15 cellular contexts compared by ENCODE assay signal in genomic region chr2:111160758-111161157, GRCh38. TPM values are rescaled to one million over a fixed set of nuclear protein-coding genes. Genes with fewer than 3 reads are reported as not detected.
DNase-seq lines count a peak whose midpoint lies in the region; ATAC-seq, FAIRE-seq and TF ChIP-seq lines count a peak whose summit lies in the region.
"Had no signal": no experiment of that assay in that cellular context is flagged by ENCODE, and none has a peak within 500 bp of the region (broad histone marks: within the 10 kb centered on the region; RNA-seq: fewer than 3 reads in every experiment).

No MANE protein-coding gene starts in this region.

- H4K20me1 ChIP-seq in fibroblast of lung (ENCODE audit: control insufficient read depth, extremely low read depth, insufficient read depth, low read length): no peaks in the 10 kb centered on the region

- no peak for TF ChIP-seq CTCF in RWPE2 (IDR thresholded peaks at IDR 0.05; ENCODE audit: poor library complexity, severe bottlenecking)
- TF ChIP-seq CTCF in fibroblast of lung (conservative IDR thresholded peaks at IDR 0.05 in 1 of 2, IDR thresholded peaks at IDR 0.05 in 1 of 2; ENCODE audit: low read depth in 1 of 2, low read length in 2 of 2): no peak
- TF ChIP-seq CTCF in D721Med (IDR thresholded peaks at IDR 0.05; ENCODE audit: insufficient read depth, missing control alignments): no peak
- TF ChIP-seq CTCF in transverse colon (IDR thresholded peaks at IDR 0.05): no peak

- H3K4me1 Mint-ChIP-seq in activated naive CD4-positive, alpha-beta T cell treated with anti-CD3 and anti-CD28 coated beads, Interleukin-2, amount 10 ng/mL, durations not matched to agents 7 days and 5 days: peaks cover 34% of the 10 kb centered on the region

- H3K9me3 ChIP-seq in RWPE2 (ENCODE audit: severe bottlenecking) (no peaks in the 10 kb centered on the region), fibroblast of lung (ENCODE audit: control insufficient read depth, insufficient read depth, low read depth, low read length) (no peaks in the 10 kb centered on the region), transverse colon (no peaks in the 10 kb centered on the region)
- H3K9me3 ChIP-seq: tibial artery had no signal

- peak; percentile 85 for DNase-seq in GM03348 (ENCODE audit: low spot score)
- DNase-seq in RWPE2 (ENCODE audit: low spot score): no peak
- peak; percentile 77 to 94 for DNase-seq in fibroblast of lung (ENCODE audit: low read depth in 2 of 2)
- DNase-seq in pulmonary artery endothelial cell (ENCODE audit: low read depth, low spot score): peak; percentile 43
- DNase-seq in D721Med (ENCODE audit: insufficient read length, low spot score): no peak
- DNase-seq in transverse colon: no peak
- no peak for DNase-seq in activated CD4-positive, alpha-beta T cell treated with anti-CD3 and anti-CD28 coated beads for 4 hours
- no peak for DNase-seq in activated naive CD4-positive, alpha-beta T cell treated with anti-CD3 and anti-CD28 coated beads, Interleukin-2, amount 10 ng/mL, durations not matched to agents 7 days and 5 days
- DNase-seq: DMS53, glutamatergic neuron, NCI-H187 treated with DMSO at 0.1 percent for 48 hours, tibial artery had no signal

- ATAC-seq in RWPE2 (ENCODE audit: low read depth): peak; percentile 98

- no peak overlapping the region for H3K4me2 ChIP-seq in fibroblast of lung (ENCODE audit: extremely low read depth, insufficient read depth, low read length)

- in situ Hi-C loops in transverse colon (cut with MboI; ENCODE audit: low pct_ligation_motif_present in 1 of 4, low pct_unique_long_range_greater_than_20kb in 1 of 4, low sequenced_read_pairs in 3 of 4): no loop called here

- no peak overlapping the region for H3K4me3 Mint-ChIP-seq in activated naive CD4-positive, alpha-beta T cell treated with anti-CD3 and anti-CD28 coated beads, Interleukin-2, amount 10 ng/mL, durations not matched to agents 7 days and 5 days

- intact Hi-C loops in transverse colon (cut with DNase I; ENCODE audit: low total_unique reads): no loop called here

- H2AFZ ChIP-seq in fibroblast of lung (ENCODE audit: low read length): no peak overlapping the region

- H3K36me3 ChIP-seq in RWPE2 (ENCODE audit: low read depth) (peaks cover 7% of the 10 kb centered on the region), fibroblast of lung (ENCODE audit: control insufficient read depth, insufficient read depth, low read length) (no peaks in the 10 kb centered on the region), transverse colon (peaks cover 0 to 11% (median 0%) of the 10 kb centered on the region in 4 donors)
- H3K36me3 ChIP-seq: cardiac muscle cell had no signal

- TF ChIP-seq POLR2A in transverse colon (IDR thresholded peaks at IDR 0.05): no peak

- no peak for TF ChIP-seq EP300 in transverse colon (IDR thresholded peaks at IDR 0.05; ENCODE audit: low read depth)

- no peaks in the 10 kb centered on the region for H3K79me2 ChIP-seq in fibroblast of lung (ENCODE audit: control insufficient read depth, insufficient read depth, low read length)

- no peak overlapping the region for H3K9ac ChIP-seq in fibroblast of lung (ENCODE audit: insufficient read depth, low read length)

- H3K27me3 Mint-ChIP-seq in activated naive CD4-positive, alpha-beta T cell treated with anti-CD3 and anti-CD28 coated beads, Interleukin-2, amount 10 ng/mL, durations not matched to agents 7 days and 5 days: peaks cover 5% of the 10 kb centered on the region

- peaks cover 46% of the 10 kb centered on the region for H3K36me3 Mint-ChIP-seq in activated naive CD4-positive, alpha-beta T cell treated with anti-CD3 and anti-CD28 coated beads, Interleukin-2, amount 10 ng/mL, durations not matched to agents 7 days and 5 days

- 84% methylated on average over 3 of the region's 3 CpGs; no CpG with 5 or more reads in 1 of the 2 donors for WGBS in transverse colon (ENCODE audit: low coverage in 1 of 2), 2 donors

- no peak for FAIRE-seq in D721Med (lab: Jason Lieb, UNC)
- FAIRE-seq: TTC549 had no signal

- H3K27ac Mint-ChIP-seq in activated naive CD4-positive, alpha-beta T cell treated with anti-CD3 and anti-CD28 coated beads, Interleukin-2, amount 10 ng/mL, durations not matched to agents 7 days and 5 days: no peak overlapping the region

- peaks cover 9% of the 10 kb centered on the region for H3K4me1 ChIP-seq in RWPE2 (ENCODE audit: insufficient read depth, poor library complexity, severe bottlenecking)
- peaks cover 16% of the 10 kb centered on the region for H3K4me1 ChIP-seq in fibroblast of lung (ENCODE audit: control insufficient read depth, extremely low read depth, insufficient read depth, low read length)
- H3K4me1 ChIP-seq in transverse colon: peaks cover 0 to 25% (median 6%) of the 10 kb centered on the region in 4 donors

- no peaks in the 10 kb centered on the region for H3K9me3 Mint-ChIP-seq in activated naive CD4-positive, alpha-beta T cell treated with anti-CD3 and anti-CD28 coated beads, Interleukin-2, amount 10 ng/mL, durations not matched to agents 7 days and 5 days

- H3K4me3 ChIP-seq in RWPE2 (ENCODE audit: severe bottlenecking): no peak overlapping the region
- H3K4me3 ChIP-seq in fibroblast of lung (replicated peaks in 1 of 4; ENCODE audit: control extremely low read depth in 1 of 4, insufficient read depth in 1 of 4, low read depth in 3 of 4, low read length in 4 of 4): no peak overlapping the region
- no peak overlapping the region for H3K4me3 ChIP-seq in transverse colon
- H3K4me3 ChIP-seq: cardiac muscle cell, lung, tibial artery had no signal

- H3K27ac ChIP-seq in RWPE2 (ENCODE audit: poor library complexity, severe bottlenecking) (peak overlapping the region; percentile 3), fibroblast of lung (ENCODE audit: insufficient read depth, low read length) (no peak overlapping the region), transverse colon (no peak overlapping the region)
- H3K27ac ChIP-seq: cardiac muscle cell, tibial artery had no signal

- CTCF ChIA-PET in activated naive CD4-positive, alpha-beta T cell treated with anti-CD3 and anti-CD28 coated beads, Interleukin-2, amount 10 ng/mL, durations not matched to agents 7 days and 5 days (lab: Charles Lee): no interaction called here

- H3K27me3 ChIP-seq in RWPE2 (ENCODE audit: insufficient read depth, poor library complexity, severe bottlenecking) (no peaks in the 10 kb centered on the region), fibroblast of lung (ENCODE audit: control insufficient read depth, insufficient read depth, low read length) (no peaks in the 10 kb centered on the region), transverse colon (no peaks in the 10 kb centered on the region)
- H3K27me3 ChIP-seq: cardiac muscle cell, tibial artery had no signal

RNA-seq across cellular contexts. Expression of gene BCL2L11, which starts 40.0 kb away (rescaled TPM):
- total RNA-seq in fibroblast of lung (10.2 and 10.3 TPM in 2 replicates), pulmonary artery endothelial cell (8.0 and 9.2 TPM in 2 replicates), transverse colon (10 to 100 TPM in 3 of 4 donors, 1 to 10 TPM in 1; 8.8 to 41.8 (median 36.1) TPM)
- 1.5 and 1.9 TPM in 2 replicates for polyA plus RNA-seq in fibroblast of lung
- polyA plus RNA-seq in fibroblast of lung (2012): 1.9 and 2.0 TPM in 2 replicates
- polyA minus RNA-seq in fibroblast of lung (ENCODE audit: low replicate concordance): 2.1 and 5.8 TPM in 2 replicates

Comparison
In these comparisons a context has a peak if more than half of its experiments do, and no peak if none do; other contexts are left out.
1. DNase-seq: peak in GM03348 (single experiment), fibroblast of lung (2 of 2) and pulmonary artery endothelial cell (single experiment); none in RWPE2 (single experiment), D721Med (single experiment), transverse colon (single experiment), activated CD4-positive, alpha-beta T cell treated with anti-CD3 and anti-CD28 coated beads for 4 hours (0 of 2) and activated naive CD4-positive, alpha-beta T cell treated with anti-CD3 and anti-CD28 coated beads, Interleukin-2, amount 10 ng/mL, durations not matched to agents 7 days and 5 days (single experiment).